ENCODE assay signal across 1 cellular context in genomic region chr4:109378076-109378475, GRCh38.
TF ChIP-seq lines count a peak whose summit lies in the region.

No MANE protein-coding gene starts in this region.

TF ChIP-seq in GM23338, 12 proteins besides CTCF, POLR2A, EP300 and RAD21 (continued from another document):
- TF ChIP-seq ETS1 (IDR thresholded peaks at IDR 0.05) (no peak), JUNB (IDR thresholded peaks at IDR 0.05; ENCODE audit: unreplicated experiment) (no peak), EZH2phosphoT487 (IDR thresholded peaks at IDR 0.05; ENCODE audit: unreplicated experiment) (no peak), REST (IDR thresholded peaks at IDR 0.05; ENCODE audit: unreplicated experiment) (no peak)
